2 cellular contexts compared by ENCODE assay signal in genomic region chr5:6585939-6586646, GRCh38.
TF ChIP-seq lines count a peak whose summit lies in the region.

No MANE protein-coding gene starts in this region.

TF ChIP-seq in liver, 16 proteins besides CTCF, POLR2A, EP300 and RAD21 (continued from another document):
- TF ChIP-seq, protein P1, sequence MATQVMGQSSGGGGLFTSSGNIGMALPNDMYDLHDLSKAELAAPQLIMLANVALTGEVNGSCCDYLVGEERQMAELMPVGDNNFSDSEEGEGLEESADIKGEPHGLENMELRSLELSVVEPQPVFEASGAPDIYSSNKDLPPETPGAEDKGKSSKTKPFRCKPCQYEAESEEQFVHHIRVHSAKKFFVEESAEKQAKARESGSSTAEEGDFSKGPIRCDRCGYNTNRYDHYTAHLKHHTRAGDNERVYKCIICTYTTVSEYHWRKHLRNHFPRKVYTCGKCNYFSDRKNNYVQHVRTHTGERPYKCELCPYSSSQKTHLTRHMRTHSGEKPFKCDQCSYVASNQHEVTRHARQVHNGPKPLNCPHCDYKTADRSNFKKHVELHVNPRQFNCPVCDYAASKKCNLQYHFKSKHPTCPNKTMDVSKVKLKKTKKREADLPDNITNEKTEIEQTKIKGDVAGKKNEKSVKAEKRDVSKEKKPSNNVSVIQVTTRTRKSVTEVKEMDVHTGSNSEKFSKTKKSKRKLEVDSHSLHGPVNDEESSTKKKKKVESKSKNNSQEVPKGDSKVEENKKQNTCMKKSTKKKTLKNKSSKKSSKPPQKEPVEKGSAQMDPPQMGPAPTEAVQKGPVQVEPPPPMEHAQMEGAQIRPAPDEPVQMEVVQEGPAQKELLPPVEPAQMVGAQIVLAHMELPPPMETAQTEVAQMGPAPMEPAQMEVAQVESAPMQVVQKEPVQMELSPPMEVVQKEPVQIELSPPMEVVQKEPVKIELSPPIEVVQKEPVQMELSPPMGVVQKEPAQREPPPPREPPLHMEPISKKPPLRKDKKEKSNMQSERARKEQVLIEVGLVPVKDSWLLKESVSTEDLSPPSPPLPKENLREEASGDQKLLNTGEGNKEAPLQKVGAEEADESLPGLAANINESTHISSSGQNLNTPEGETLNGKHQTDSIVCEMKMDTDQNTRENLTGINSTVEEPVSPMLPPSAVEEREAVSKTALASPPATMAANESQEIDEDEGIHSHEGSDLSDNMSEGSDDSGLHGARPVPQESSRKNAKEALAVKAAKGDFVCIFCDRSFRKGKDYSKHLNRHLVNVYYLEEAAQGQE (IDR thresholded peaks at IDR 0.05): no peak
- no peak for TF ChIP-seq ZBTB33 (IDR thresholded peaks at IDR 0.05)
- no peak for TF ChIP-seq FOXA1 (IDR thresholded peaks at IDR 0.05)
- TF ChIP-seq EGR1 (IDR thresholded peaks at IDR 0.05; ENCODE audit: low read depth in 2 of 2): no peak
- TF ChIP-seq, protein P2, sequence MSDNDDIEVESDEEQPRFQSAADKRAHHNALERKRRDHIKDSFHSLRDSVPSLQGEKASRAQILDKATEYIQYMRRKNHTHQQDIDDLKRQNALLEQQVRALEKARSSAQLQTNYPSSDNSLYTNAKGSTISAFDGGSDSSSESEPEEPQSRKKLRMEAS (IDR thresholded peaks at IDR 0.05): no peak
- no peak for TF ChIP-seq JUND (IDR thresholded peaks at IDR 0.05)
- no peak for TF ChIP-seq RXRA (IDR thresholded peaks at IDR 0.05)
- no peak for TF ChIP-seq HNF4G (IDR thresholded peaks at IDR 0.05)
- no peak for TF ChIP-seq ATF3 (IDR thresholded peaks at IDR 0.05)
- no peak for TF ChIP-seq HNF4A (conservative IDR thresholded peaks at IDR 0.05)
- no peak for TF ChIP-seq YY1 (IDR thresholded peaks at IDR 0.05)
- TF ChIP-seq TAF1 (conservative IDR thresholded peaks at IDR 0.05): no peak
- no peak for TF ChIP-seq FOXA2 (IDR thresholded peaks at IDR 0.05)
- no peak for TF ChIP-seq GABPA (IDR thresholded peaks at IDR 0.05 in 1 of 2, conservative IDR thresholded peaks at IDR 0.05 in 1 of 2)

TF ChIP-seq in IMR-90, 13 proteins besides CTCF, POLR2A, EP300 and RAD21 (continued from another document):
- TF ChIP-seq, protein P3, sequence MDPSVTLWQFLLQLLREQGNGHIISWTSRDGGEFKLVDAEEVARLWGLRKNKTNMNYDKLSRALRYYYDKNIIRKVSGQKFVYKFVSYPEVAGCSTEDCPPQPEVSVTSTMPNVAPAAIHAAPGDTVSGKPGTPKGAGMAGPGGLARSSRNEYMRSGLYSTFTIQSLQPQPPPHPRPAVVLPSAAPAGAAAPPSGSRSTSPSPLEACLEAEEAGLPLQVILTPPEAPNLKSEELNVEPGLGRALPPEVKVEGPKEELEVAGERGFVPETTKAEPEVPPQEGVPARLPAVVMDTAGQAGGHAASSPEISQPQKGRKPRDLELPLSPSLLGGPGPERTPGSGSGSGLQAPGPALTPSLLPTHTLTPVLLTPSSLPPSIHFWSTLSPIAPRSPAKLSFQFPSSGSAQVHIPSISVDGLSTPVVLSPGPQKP (IDR thresholded peaks at IDR 0.05; ENCODE audit: borderline replicate concordance, low read depth, low read length): no peak
- TF ChIP-seq MXI1 (IDR thresholded peaks at IDR 0.05; ENCODE audit: borderline replicate concordance, low read depth, low read length): no peak
- no peak for TF ChIP-seq FOS (IDR thresholded peaks at IDR 0.05; ENCODE audit: low read depth, low read length)
